In genomic region chr6:134870677-134871498, GRCh38 we compare ENCODE assay signal across 8 cellular contexts.
A peak's percentile ranks its signal among the peaks of the same experiment; 100 is the strongest.
DNase-seq lines count a peak whose midpoint lies in the region; ATAC-seq and TF ChIP-seq lines count a peak whose summit lies in the region.

No MANE protein-coding gene starts in this region.

- no peaks in the 10 kb centered on the region for H3K36me3 ChIP-seq in gastrocnemius medialis

- no peaks in the 10 kb centered on the region for H3K27me3 ChIP-seq in gastrocnemius medialis

- POLR2A ChIA-PET in GM10248 (lab: Yijun Ruan, JAX): interaction anchor here (0.6 to 1.0 kb wide), 2 partner anchors 93 to 697 kb away, joined by 3 to 9 read pairs; no protein-coding TSS in a partner anchor

- peaks cover 0 to 4% of the 10 kb centered on the region in 2 donors for H3K4me1 ChIP-seq in gastrocnemius medialis

- TF ChIP-seq CTCF in GM10248 (IDR thresholded peaks at IDR 0.05; ENCODE audit: control extremely low read depth, extremely low read depth, low read depth, missing control alignments): no peak
- no peak for TF ChIP-seq CTCF in gastrocnemius medialis (IDR thresholded peaks at IDR 0.05 in 4 of 5, conservative IDR thresholded peaks at IDR 0.05 in 1 of 5)

- CTCF ChIA-PET in GM10248 (lab: Yijun Ruan, JAX): interaction anchor here (0.9 to 2.5 kb wide), 6 partner anchors 9 to 48 kb away, joined by 3 to 5 read pairs (median 4); no protein-coding TSS in a partner anchor

- ATAC-seq in GM21367 (IDR thresholded peaks at IDR 0.05; ENCODE audit: unreplicated experiment) (peak; percentile 76), HG03196 (IDR thresholded peaks at IDR 0.05; ENCODE audit: unreplicated experiment) (peak; percentile 87), SK-N-SH treated with all-trans-retinoic acid at 6 μM for 48 hours (peak; percentile 87), gastrocnemius medialis (no peak)

- TF ChIP-seq POLR2A in gastrocnemius medialis (IDR thresholded peaks at IDR 0.05): no peak

- no peak overlapping the region for H3K27ac ChIP-seq in gastrocnemius medialis

- DNase-seq in GM10248 (ENCODE audit: extremely low spot score): peak; percentile 53
- DNase-seq in globus pallidus (ENCODE audit: low spot score): no peak
- DNase-seq in nucleus accumbens (lab: John Stamatoyannopoulos, UW): no peak
- no peak for DNase-seq in gastrocnemius medialis
- no peak for DNase-seq in foreskin melanocyte

- H3K4me3 ChIP-seq in gastrocnemius medialis: no peak overlapping the region

- intact Hi-C loops in gastrocnemius medialis (cut with DNase I; ENCODE audit: low total_unique reads): no loop called here

- no peaks in the 10 kb centered on the region for H3K9me3 ChIP-seq in gastrocnemius medialis

- in situ Hi-C loops in gastrocnemius medialis (cut with MboI; ENCODE audit: low sequenced_read_pairs in 4 of 4): no loop called here

TF ChIP-seq in SK-N-SH treated with all-trans-retinoic acid at 6 μM for 48 hours, 23 proteins besides CTCF, POLR2A, EP300 and RAD21:
- TF ChIP-seq ZFP3 (CRISPR knock-in tag; IDR thresholded peaks at IDR 0.05) (no peak), SNAI2 (CRISPR knock-in tag; IDR thresholded peaks at IDR 0.05) (no peak), PATZ1 (CRISPR knock-in tag; IDR thresholded peaks at IDR 0.05; ENCODE audit: borderline replicate concordance) (no peak), ZFP30 (CRISPR knock-in tag; IDR thresholded peaks at IDR 0.05) (no peak), TSHZ2 (CRISPR knock-in tag; IDR thresholded peaks at IDR 0.05) (no peak), ZC3H10 (CRISPR knock-in tag; IDR thresholded peaks at IDR 0.05) (no peak), ISL1 (CRISPR knock-in tag; IDR thresholded peaks at IDR 0.05) (no peak), TOX (CRISPR knock-in tag; IDR thresholded peaks at IDR 0.05; ENCODE audit: borderline replicate concordance) (no peak), CSRNP3 (CRISPR knock-in tag; IDR thresholded peaks at IDR 0.05) (no peak), POU6F1 (CRISPR knock-in tag; IDR thresholded peaks at IDR 0.05; ENCODE audit: borderline replicate concordance, low read depth) (no peak)

Comparison
In these comparisons a context has a peak if more than half of its experiments do, and no peak if none do; other contexts are left out.
1. ATAC-seq: peak in GM21367 (single experiment), HG03196 (single experiment) and SK-N-SH treated with all-trans-retinoic acid at 6 μM for 48 hours (single experiment); none in gastrocnemius medialis (0 of 2).